ENCODE assay signal across 16 cellular contexts in the genomic region with DNA sequence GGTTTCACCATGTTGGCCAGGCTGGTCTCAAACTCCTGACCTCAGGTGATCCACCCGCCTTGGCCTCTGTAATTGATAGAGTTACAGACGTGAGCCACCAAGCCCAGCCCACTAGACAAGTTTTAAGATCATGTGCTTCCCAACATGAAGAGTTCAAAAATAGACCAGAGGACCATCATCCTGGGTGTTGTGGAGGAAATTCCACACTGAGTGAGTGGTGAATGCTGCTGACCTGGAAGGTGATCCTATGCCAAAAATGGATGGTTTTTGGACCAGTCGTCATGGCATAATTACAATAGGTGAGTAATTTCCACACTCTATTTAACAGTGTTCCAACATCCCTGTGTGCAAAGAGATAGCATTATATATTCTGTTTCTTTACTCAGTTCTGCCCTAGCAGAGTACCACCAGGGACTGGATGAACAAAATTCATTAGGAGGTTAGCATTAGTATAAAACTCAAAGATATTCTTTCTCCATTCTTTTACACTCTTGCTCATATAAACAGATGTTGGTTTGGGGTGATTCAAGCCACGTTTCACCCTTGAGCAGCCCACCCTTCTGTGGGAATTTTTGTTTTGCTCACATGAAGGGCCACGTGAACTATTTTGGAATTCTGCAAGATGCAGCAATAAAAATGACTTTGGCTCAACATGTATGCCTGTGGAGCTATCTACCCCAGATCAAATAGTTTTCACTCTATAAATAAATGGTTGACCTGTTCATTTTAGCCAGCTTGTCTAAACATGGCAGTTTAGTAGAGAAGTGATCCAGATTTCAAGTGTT.
DNase-seq lines count a peak whose midpoint lies in the region; ATAC-seq and TF ChIP-seq lines count a peak whose summit lies in the region.
"Had no signal": no experiment of that assay in that cellular context is flagged by ENCODE, and none has a peak within 500 bp of the region (broad histone marks: within the 10 kb centered on the region; RNA-seq: fewer than 3 reads in every experiment).

No MANE protein-coding gene starts in this region.

- TF ChIP-seq POLR2A in IMR-90 (IDR thresholded peaks at IDR 0.05; ENCODE audit: low read depth, low read length): no peak

- H3K14ac ChIP-seq in IMR-90 (replicated peaks; ENCODE audit: low read depth, low read length): peak overlapping the region; percentile 25

- H3K18ac ChIP-seq in IMR-90 (ENCODE audit: low read depth, low read length): no peak overlapping the region

- H2AK5ac ChIP-seq in IMR-90 (ENCODE audit: low read depth, low read length): no peak overlapping the region

- no peaks in the 10 kb centered on the region for H3K9me3 Mint-ChIP-seq in endodermal cell
- H3K9me3 Mint-ChIP-seq in activated naive CD4-positive, alpha-beta T cell treated with anti-CD3 and anti-CD28 coated beads for 36 hours: no peaks in the 10 kb centered on the region

- TF ChIP-seq CTCF in BJ (IDR thresholded peaks at IDR 0.05; ENCODE audit: insufficient read depth, low read depth, low read length): no peak
- TF ChIP-seq CTCF in IMR-90 (conservative IDR thresholded peaks at IDR 0.05; ENCODE audit: low read depth, low read length): no peak
- no peak for TF ChIP-seq CTCF in endodermal cell (conservative IDR thresholded peaks at IDR 0.05)

- H4K20me1 ChIP-seq in IMR-90 (ENCODE audit: insufficient read depth, low read length): no peaks in the 10 kb centered on the region

- H4K5ac ChIP-seq in IMR-90 (ENCODE audit: low read depth, low read length): 0 out of 2 replicates have a peak overlapping the region, but pooled peaks have one; percentile 3

- no peaks in the 10 kb centered on the region for H3K27me3 ChIP-seq in BJ (ENCODE audit: control insufficient read depth, insufficient read depth, low read length)
- H3K27me3 ChIP-seq in IMR-90 (ENCODE audit: control insufficient read depth, insufficient read depth, low read length): no peaks in the 10 kb centered on the region
- H3K27me3 ChIP-seq in endodermal cell (ENCODE audit: control insufficient read depth, insufficient read depth, low read length, poor library complexity, severe bottlenecking): no peaks in the 10 kb centered on the region
- H3K27me3 ChIP-seq in iPS-18a (ENCODE audit: control insufficient read depth, insufficient read depth, low read length): no peaks in the 10 kb centered on the region

- H3K4me3 Mint-ChIP-seq in endodermal cell: no peak overlapping the region
- no peak overlapping the region for H3K4me3 Mint-ChIP-seq in activated naive CD4-positive, alpha-beta T cell treated with anti-CD3 and anti-CD28 coated beads for 36 hours

- H2BK120ac ChIP-seq in IMR-90 (ENCODE audit: low read depth, low read length): peak overlapping the region; percentile 32; the same call in 1 of the 2 replicates

- H2BK20ac ChIP-seq in IMR-90 (ENCODE audit: low read depth, low read length): peak overlapping the region; percentile 27; the same call in 1 of the 2 replicates

- peak overlapping the region; percentile 19; the same call in 1 of the 2 replicates for H3K4ac ChIP-seq in IMR-90 (ENCODE audit: low read depth, low read length)

- no peak overlapping the region for H3K4me2 ChIP-seq in IMR-90 (ENCODE audit: low read depth, low read length)
- H3K4me2 ChIP-seq: PC-9 had no signal

- H3K56ac ChIP-seq in IMR-90 (ENCODE audit: extremely low read depth, insufficient read depth, low read length): no peak overlapping the region

- H4K8ac ChIP-seq in IMR-90 (ENCODE audit: low read depth in 2 of 2, low read length in 2 of 2): peak overlapping the region in 1 of 2 experiments; percentile 11; a peak in 1 of 4 replicates

- no peak overlapping the region for H2BK15ac ChIP-seq in IMR-90 (ENCODE audit: low read depth, low read length)

- H3K27me3 Mint-ChIP-seq in endodermal cell (ENCODE audit: insufficient read depth): no peaks in the 10 kb centered on the region
- H3K27me3 Mint-ChIP-seq in activated naive CD4-positive, alpha-beta T cell treated with anti-CD3 and anti-CD28 coated beads for 36 hours (ENCODE audit: low read depth): no peaks in the 10 kb centered on the region

- no peak overlapping the region for H2BK5ac ChIP-seq in IMR-90 (ENCODE audit: low read depth, low read length, poor library complexity, severe bottlenecking)

- H2AK9ac ChIP-seq in IMR-90 (replicated peaks; ENCODE audit: low read depth, low read length, poor library complexity): no peak overlapping the region

- no peak for ATAC-seq in IMR-90 (ENCODE audit: low read depth)
- no peak for ATAC-seq in GM21367 (IDR thresholded peaks at IDR 0.05; ENCODE audit: unreplicated experiment)

- dilution Hi-C loops in IMR-90 (cut with HindIII; ENCODE audit: low sequenced_read_pairs, unreplicated experiment): no loop called here

- DNase-seq in BJ (ENCODE audit: low read depth) (peak; percentile 85), IMR-90 (peak; percentile 37), endodermal cell (no peak), HEK293T (ENCODE audit: extremely low spot score) (no peak), superior temporal gyrus (ENCODE audit: extremely low spot score) (no peak)
- no peak for DNase-seq in activated naive CD4-positive, alpha-beta T cell treated with anti-CD3 and anti-CD28 coated beads for 36 hours
- DNase-seq: 8988T, KBM-7, NCI-H1092 treated with DMSO at 0.1 percent for 48 hours, NCI-H1694, NCI-H2107, NCI-H226, PC-9 had no signal

- TF ChIP-seq RAD21 in IMR-90 (IDR thresholded peaks at IDR 0.05; ENCODE audit: low read length): no peak

- no CpG with 5 or more reads among the region's 5 CpGs for WGBS in IMR-90 (ENCODE audit: extremely low coverage in 2 of 2, insufficient read length in 1 of 2), 2 experiments
- 90 to 94% methylated on average over 3 to 5 of the region's 5 CpGs for WGBS in endodermal cell (ENCODE audit: insufficient coverage in 1 of 2, insufficient read length in 1 of 2), 2 experiments

- no peak overlapping the region for H3K23ac ChIP-seq in IMR-90 (ENCODE audit: low read depth, low read length)

- intact Hi-C loops in IMR-90 (cut with micrococcal nuclease): no loop called here
- intact Hi-C loops in activated naive CD4-positive, alpha-beta T cell treated with anti-CD3 and anti-CD28 coated beads for 36 hours (cut with micrococcal nuclease): no loop called here

- CTCF ChIA-PET in BJ (lab: Yijun Ruan, JAX): interaction anchor here (1.2 kb wide), 1 partner anchor 113 kb away, joined by 3 read pairs; no protein-coding TSS in a partner anchor
- CTCF ChIA-PET in IMR-90 (lab: Yijun Ruan, JAX): no interaction called here
- CTCF ChIA-PET in HEK293T (lab: Yijun Ruan, JAX): interaction anchor here (1.1 kb wide), 1 partner anchor 114 kb away, joined by 3 read pairs; no protein-coding TSS in a partner anchor
- CTCF ChIA-PET in activated naive CD4-positive, alpha-beta T cell treated with anti-CD3 and anti-CD28 coated beads for 36 hours (lab: Charles Lee): interaction anchor here (0.6 kb wide), 1 partner anchor 209 kb away, joined by 3 read pairs; no protein-coding TSS in a partner anchor

- H2AFZ ChIP-seq in IMR-90 (replicated peaks; ENCODE audit: low read length, poor library complexity): peak overlapping the region; percentile 34

- in situ Hi-C loops in IMR-90 (cut with MboI; ENCODE audit: low sequenced_read_pairs): no loop called here

- no peak overlapping the region for H4K91ac ChIP-seq in IMR-90 (ENCODE audit: insufficient read depth, low read depth, low read length)

- no peaks in the 10 kb centered on the region for H3K36me3 Mint-ChIP-seq in endodermal cell (ENCODE audit: low read depth)
- no peaks in the 10 kb centered on the region for H3K36me3 Mint-ChIP-seq in activated naive CD4-positive, alpha-beta T cell treated with anti-CD3 and anti-CD28 coated beads for 36 hours (ENCODE audit: low read depth)

- H3K36me3 ChIP-seq in BJ (ENCODE audit: control insufficient read depth, insufficient read depth, low read length) (no peaks in the 10 kb centered on the region), IMR-90 (ENCODE audit: control insufficient read depth, insufficient read depth, low read length) (no peaks in the 10 kb centered on the region), endodermal cell (ENCODE audit: control insufficient read depth, insufficient read depth, low read length) (no peaks in the 10 kb centered on the region), iPS-18a (ENCODE audit: control insufficient read depth, low read depth, low read length) (no peaks in the 10 kb centered on the region)

- POLR2A ChIA-PET in BJ (lab: Charles Lee): no interaction called here
- POLR2A ChIA-PET in IMR-90 (lab: Charles Lee; ENCODE audit: unreplicated experiment): no interaction called here
- POLR2A ChIA-PET in HEK293T (lab: Yijun Ruan, JAX): no interaction called here

- no peaks in the 10 kb centered on the region for H3K79me1 ChIP-seq in IMR-90 (ENCODE audit: low read depth in 1 of 2, low read length in 2 of 2)

- no TSS peak for BruUV-seq in IMR-90 (replicated peaks; lab: Mats Ljungman, UMichigan)

- no peaks in the 10 kb centered on the region for H3K4me1 Mint-ChIP-seq in endodermal cell
- no peaks in the 10 kb centered on the region for H3K4me1 Mint-ChIP-seq in activated naive CD4-positive, alpha-beta T cell treated with anti-CD3 and anti-CD28 coated beads for 36 hours (ENCODE audit: low read depth)

- H3K4me1 ChIP-seq in IMR-90 (ENCODE audit: control insufficient read depth, insufficient read depth, low read length): peaks cover 10% of the 10 kb centered on the region; the same call in 1 of the 2 replicates
- H3K4me1 ChIP-seq in endodermal cell (ENCODE audit: control insufficient read depth, insufficient read depth, low read length): no peaks in the 10 kb centered on the region
- H3K4me1 ChIP-seq in iPS-18a (ENCODE audit: control insufficient read depth, low read depth, low read length): peaks cover 37% of the 10 kb centered on the region

- H3K4me3 ChIP-seq in BJ (ENCODE audit: low read depth, low read length) (no peak overlapping the region), IMR-90 (ENCODE audit: insufficient read depth, low read depth, low read length) (no peak overlapping the region), endodermal cell (ENCODE audit: low read length) (no peak overlapping the region), iPS-18a (ENCODE audit: low read length) (no peak overlapping the region)
- H3K4me3 ChIP-seq: PC-9 had no signal

- H3K9me1 ChIP-seq in IMR-90 (ENCODE audit: insufficient read depth, low read length): peaks cover 3% of the 10 kb centered on the region; the same call in 1 of the 2 replicates

- H3K9me3 ChIP-seq in IMR-90 (ENCODE audit: control insufficient read depth, insufficient read depth, low read length) (no peaks in the 10 kb centered on the region), endodermal cell (ENCODE audit: control insufficient read depth, low read length) (no peaks in the 10 kb centered on the region), iPS-18a (ENCODE audit: control insufficient read depth, low read depth, low read length) (no peaks in the 10 kb centered on the region)

- no peak overlapping the region for H3K27ac ChIP-seq in IMR-90 (ENCODE audit: insufficient read depth, low read length)
- H3K27ac ChIP-seq in endodermal cell (ENCODE audit: low read depth, low read length): no peak overlapping the region
- peak overlapping the region; percentile 75 for H3K27ac ChIP-seq in iPS-18a (ENCODE audit: low read length)
- H3K27ac ChIP-seq: C4-2B, PC-9 had no signal

- H3K27ac Mint-ChIP-seq in endodermal cell: peak overlapping the region; percentile 70
- H3K27ac Mint-ChIP-seq in activated naive CD4-positive, alpha-beta T cell treated with anti-CD3 and anti-CD28 coated beads for 36 hours: no peak overlapping the region

- no peak overlapping the region for H3K9ac ChIP-seq in IMR-90 (ENCODE audit: low read depth, low read length)
- H3K9ac ChIP-seq in endodermal cell (ENCODE audit: extremely low read depth, low read length, poor library complexity, severe bottlenecking): no peak overlapping the region
- no peak overlapping the region for H3K9ac ChIP-seq in iPS-18a (ENCODE audit: low read length)

Comparison
In these comparisons a context has a peak if more than half of its experiments do, and no peak if none do; other contexts are left out.
1. DNase-seq: peak in BJ (single experiment) and IMR-90 (single experiment); none in endodermal cell (single experiment), HEK293T (single experiment), superior temporal gyrus (single experiment) and activated naive CD4-positive, alpha-beta T cell treated with anti-CD3 and anti-CD28 coated beads for 36 hours (single experiment).